13 cellular contexts compared by ENCODE assay signal in genomic region chr1:94955767-94956632, GRCh38. TPM values are rescaled to one million over a fixed set of nuclear protein-coding genes. Genes with fewer than 3 reads are reported as not detected.
A peak's percentile ranks its signal among the peaks of the same experiment; 100 is the strongest.
DNase-seq lines count a peak whose midpoint lies in the region; ATAC-seq and TF ChIP-seq lines count a peak whose summit lies in the region.
"Had no signal": no experiment of that assay in that cellular context is flagged by ENCODE, and none has a peak within 500 bp of the region (broad histone marks: within the 10 kb centered on the region; RNA-seq: fewer than 3 reads in every experiment).

No MANE protein-coding gene starts in this region.

- H3K79me1 ChIP-seq in neuronal stem cell (ENCODE audit: low read depth, low read length), result no peaks in the 10 kb centered on the region

- CTCF ChIA-PET in CD4-positive, alpha-beta memory T cell (lab: Charles Lee; ENCODE audit: partially characterized antibody), result interaction anchor here (0.6 kb wide), 1 partner anchor 838 kb away, joined by 3 read pairs; no protein-coding TSS in a partner anchor

- no peak overlapping the region for H2BK120ac ChIP-seq in neuronal stem cell (ENCODE audit: low read depth, low read length)

- no peak overlapping the region for H2AK5ac ChIP-seq in neuronal stem cell (ENCODE audit: low read depth, low read length)

- H2BK15ac ChIP-seq in neuronal stem cell (ENCODE audit: low read length), result no peak overlapping the region

- no peak overlapping the region for H2BK5ac ChIP-seq in neuronal stem cell (ENCODE audit: low read length)

- no peak overlapping the region for H4K91ac ChIP-seq in neuronal stem cell (ENCODE audit: low read depth, low read length, poor library complexity)

- H4K8ac ChIP-seq in neuronal stem cell (ENCODE audit: low read depth, low read length), result no peak overlapping the region

- H3K27me3 Mint-ChIP-seq in CD4-positive, alpha-beta memory T cell, result no peaks in the 10 kb centered on the region
- no peaks in the 10 kb centered on the region; the same call in 1 of the 2 replicates for H3K27me3 Mint-ChIP-seq in HFFc6 (ENCODE audit: insufficient read depth)
- H3K27me3 Mint-ChIP-seq: activated CD8-positive, alpha-beta T cell treated with anti-CD3 and anti-CD28 coated beads for 36 hours; activated naive CD4-positive, alpha-beta T cell treated with anti-CD3 and anti-CD28 coated beads, Interleukin-2, amount 10 ng/mL, durations not matched to agents 7 days and 5 days had no signal

- H2AFZ ChIP-seq in neuronal stem cell (ENCODE audit: low read length), result peak overlapping the region; percentile 51

- TF ChIP-seq CTCF in adrenal gland (IDR thresholded peaks at IDR 0.05), result no peak
- no peak for TF ChIP-seq CTCF in omental fat pad (IDR thresholded peaks at IDR 0.05)
- TF ChIP-seq CTCF in HFFc6 (IDR thresholded peaks at IDR 0.05), result no peak

- H3K9ac ChIP-seq in neuronal stem cell (ENCODE audit: low read depth, low read length, poor library complexity), result no peak overlapping the region

- no peak overlapping the region for H3K4ac ChIP-seq in neuronal stem cell (ENCODE audit: low read length)

- POLR2A ChIA-PET in CD4-positive, alpha-beta memory T cell (lab: Charles Lee; ENCODE audit: partially characterized antibody), result no interaction called here

- H3K4me3 ChIP-seq in adrenal gland (no peak overlapping the region), neuronal stem cell (ENCODE audit: low read length in 2 of 2) (no peak overlapping the region)
- no peak overlapping the region for H3K4me3 ChIP-seq in CD4-positive, alpha-beta memory T cell (ENCODE audit: low read length in 2 of 2)
- H3K4me3 ChIP-seq: Peyer's patch had no signal

- 27 to 50% (median 32%) methylated on average over 6 of the region's 6 CpGs for WGBS in adrenal gland, 4 donors
- no CpG with 5 or more reads among the region's 6 CpGs for WGBS in neuronal stem cell (ENCODE audit: extremely low coverage in 2 of 2, insufficient read length in 2 of 2, insufficient replicate concordance in 1 of 2), 2 donors

- no peaks in the 10 kb centered on the region for H3K9me3 Mint-ChIP-seq in CD4-positive, alpha-beta memory T cell
- no peaks in the 10 kb centered on the region for H3K9me3 Mint-ChIP-seq in HFFc6
- H3K9me3 Mint-ChIP-seq: activated CD8-positive, alpha-beta T cell treated with anti-CD3 and anti-CD28 coated beads for 36 hours; activated naive CD4-positive, alpha-beta T cell treated with anti-CD3 and anti-CD28 coated beads, Interleukin-2, amount 10 ng/mL, durations not matched to agents 7 days and 5 days had no signal

- no peak overlapping the region for H3K27ac Mint-ChIP-seq in CD4-positive, alpha-beta memory T cell
- no peak overlapping the region for H3K27ac Mint-ChIP-seq in HFFc6
- H3K27ac Mint-ChIP-seq: activated CD8-positive, alpha-beta T cell treated with anti-CD3 and anti-CD28 coated beads for 36 hours; activated naive CD4-positive, alpha-beta T cell treated with anti-CD3 and anti-CD28 coated beads, Interleukin-2, amount 10 ng/mL, durations not matched to agents 7 days and 5 days had no signal

- H3K9me3 ChIP-seq in adrenal gland (replicated peaks in 1 of 3) (no peaks in the 10 kb centered on the region), neuronal stem cell (replicated peaks in 1 of 2; ENCODE audit: control insufficient read depth in 2 of 2, insufficient read depth in 1 of 2, low read depth in 1 of 2, low read length in 2 of 2) (no peaks in the 10 kb centered on the region)
- H3K9me3 ChIP-seq in CD4-positive, alpha-beta memory T cell (ENCODE audit: control insufficient read depth in 1 of 2, low read length in 2 of 2), result no peaks in the 10 kb centered on the region
- H3K9me3 ChIP-seq: Peyer's patch had no signal

- H3K27me3 ChIP-seq in adrenal gland, result no peaks in the 10 kb centered on the region
- no peaks in the 10 kb centered on the region for H3K27me3 ChIP-seq in neuronal stem cell (ENCODE audit: control insufficient read depth in 3 of 3, insufficient read depth in 3 of 3, low read depth in 1 of 3, low read length in 3 of 3)
- no peaks in the 10 kb centered on the region for H3K27me3 ChIP-seq in CD4-positive, alpha-beta memory T cell (ENCODE audit: insufficient read depth, low read length)
- H3K27me3 ChIP-seq: Peyer's patch had no signal

- ATAC-seq in Right ventricle myocardium superior (ENCODE audit: poor library complexity) (peak; percentile 89), omental fat pad (ENCODE audit: low FRiP score) (no peak)
- ATAC-seq: activated CD8-positive, alpha-beta T cell treated with anti-CD3 and anti-CD28 coated beads for 36 hours had no signal

- no peak overlapping the region for H3K18ac ChIP-seq in neuronal stem cell (ENCODE audit: low read length)

- no peak overlapping the region for H3K14ac ChIP-seq in neuronal stem cell (ENCODE audit: low read length)

- intact Hi-C loops in adrenal gland (cut with DNase I), result no loop called here
- intact Hi-C loops in Right ventricle myocardium superior (cut with DNase I), result no loop called here
- intact Hi-C loops in CD4-positive, alpha-beta memory T cell (cut with micrococcal nuclease), result no loop called here

- no peak overlapping the region for H2BK12ac ChIP-seq in neuronal stem cell (ENCODE audit: low read length)

- H3K4me3 Mint-ChIP-seq in CD4-positive, alpha-beta memory T cell, result no peak overlapping the region
- H3K4me3 Mint-ChIP-seq in HFFc6, result no peak overlapping the region
- H3K4me3 Mint-ChIP-seq: activated CD8-positive, alpha-beta T cell treated with anti-CD3 and anti-CD28 coated beads for 36 hours; activated naive CD4-positive, alpha-beta T cell treated with anti-CD3 and anti-CD28 coated beads, Interleukin-2, amount 10 ng/mL, durations not matched to agents 7 days and 5 days had no signal

- H3K4me1 ChIP-seq in adrenal gland (replicated peaks in 1 of 2) (peaks cover 22 to 35% of the 10 kb centered on the region in 2 donors), neuronal stem cell (ENCODE audit: control insufficient read depth in 2 of 2, insufficient read depth in 1 of 2, low read depth in 1 of 2, low read length in 2 of 2) (peaks cover 10 to 15% of the 10 kb centered on the region in 2 donors)
- H3K4me1 ChIP-seq in CD4-positive, alpha-beta memory T cell (ENCODE audit: insufficient read depth, low read length), result no peaks in the 10 kb centered on the region

- H3K36me3 Mint-ChIP-seq in CD4-positive, alpha-beta memory T cell, result no peaks in the 10 kb centered on the region
- H3K36me3 Mint-ChIP-seq in HFFc6 (ENCODE audit: low read depth), result peaks cover 6% of the 10 kb centered on the region; the same call in 1 of the 2 replicates
- H3K36me3 Mint-ChIP-seq: activated naive CD4-positive, alpha-beta T cell treated with anti-CD3 and anti-CD28 coated beads, Interleukin-2, amount 10 ng/mL, durations not matched to agents 7 days and 5 days had no signal

- DNase-seq in AG20443 (ENCODE audit: low spot score) (peak; percentile 33), adrenal gland (peak; percentile 63 to 90 (median 81)), Right ventricle myocardium superior (peak; percentile 57), neuronal stem cell (ENCODE audit: low spot score) (no peak), omental fat pad (ENCODE audit: low spot score) (no peak), NCI-H2196 treated with DMSO at 0.1 percent for 48 hours (lab: John Stamatoyannopoulos, UW; ENCODE audit: unreplicated experiment) (no peak), HFFc6 (no peak)
- DNase-seq in CD4-positive, alpha-beta memory T cell, result no peak
- DNase-seq: activated CD8-positive, alpha-beta T cell treated with anti-CD3 and anti-CD28 coated beads for 36 hours; activated naive CD4-positive, alpha-beta T cell treated with anti-CD3 and anti-CD28 coated beads, Interleukin-2, amount 10 ng/mL, durations not matched to agents 7 days and 5 days; midbrain; NCI-H187; Peyer's patch had no signal

- H3K27ac ChIP-seq in adrenal gland (peak overlapping the region; percentile 75 to 85 (median 78)), neuronal stem cell (replicated peaks; ENCODE audit: low read length) (no peak overlapping the region)
- H3K27ac ChIP-seq in CD4-positive, alpha-beta memory T cell (ENCODE audit: low read depth, low read length), result no peak overlapping the region

- TF ChIP-seq POLR2A in adrenal gland (IDR thresholded peaks at IDR 0.05), result peak in 1 of 2 donors; percentile 68

- H3K36me3 ChIP-seq in adrenal gland (replicated peaks in 1 of 2) (no peaks in the 10 kb centered on the region), neuronal stem cell (replicated peaks in 1 of 2; ENCODE audit: control insufficient read depth in 2 of 2, insufficient read depth in 2 of 2, low read length in 2 of 2) (no peaks in the 10 kb centered on the region)
- H3K36me3 ChIP-seq in CD4-positive, alpha-beta memory T cell (ENCODE audit: insufficient read depth, low read length), result no peaks in the 10 kb centered on the region
- H3K36me3 ChIP-seq: Peyer's patch had no signal

- H3K23ac ChIP-seq in neuronal stem cell (ENCODE audit: low read depth, low read length, poor library complexity), result no peak overlapping the region

- no peak overlapping the region for H3K4me2 ChIP-seq in neuronal stem cell (ENCODE audit: insufficient read depth, low read length, poor library complexity, severe bottlenecking)

- H3K4me1 Mint-ChIP-seq in CD4-positive, alpha-beta memory T cell, result no peaks in the 10 kb centered on the region
- peaks cover 20% of the 10 kb centered on the region for H3K4me1 Mint-ChIP-seq in HFFc6 (ENCODE audit: low read depth)
- H3K4me1 Mint-ChIP-seq: activated naive CD4-positive, alpha-beta T cell treated with anti-CD3 and anti-CD28 coated beads, Interleukin-2, amount 10 ng/mL, durations not matched to agents 7 days and 5 days had no signal

RNA-seq across cellular contexts. Expression of gene CNN3, which starts 29.1 kb away (rescaled TPM):
- total RNA-seq in adrenal gland (100 to 1,000 TPM; 320 to 766 (median 424) TPM), Right ventricle myocardium superior (49.4 TPM), omental fat pad (100 to 1,000 TPM; 148 to 216 (median 175) TPM)
- polyA plus RNA-seq in adrenal gland, result 100 to 1,000 TPM in 2 of 3 donors, 10 to 100 TPM in 1; 97.3 to 418 (median 131) TPM
- 462 TPM for polyA plus RNA-seq in neuronal stem cell (2013, experiment 1 of 2)
- 462 TPM for polyA plus RNA-seq in neuronal stem cell (2013, experiment 2 of 2)
- total RNA-seq in CD4-positive, alpha-beta memory T cell, result 1 to 10 TPM; 2.6 to 3.2 TPM
- 1 to 10 TPM; 1.9 to 2.3 TPM for polyA plus RNA-seq in CD4-positive, alpha-beta memory T cell
- 100 to 1,000 TPM; 210 to 253 (median 232) TPM for total RNA-seq in HFFc6 (2021; fragmentation: NEBNext Ultra II Directional; extraction: Animal tissue kit (Norgen Biotek cat#: 25700))

Comparison
In these comparisons a context has a peak if more than half of its experiments do, and no peak if none do; other contexts are left out.
1. DNase-seq: peak in AG20443 (single experiment), adrenal gland (7 of 7) and Right ventricle myocardium superior (single experiment); none in neuronal stem cell (single experiment), omental fat pad (single experiment), NCI-H2196 treated with DMSO at 0.1 percent for 48 hours (single experiment), CD4-positive, alpha-beta memory T cell (0 of 5) and HFFc6 (single experiment).
2. H3K27ac ChIP-seq: peak in adrenal gland (5 of 5); none in neuronal stem cell (single experiment) and CD4-positive, alpha-beta memory T cell (single experiment).
3. RNA of gene CNN3, which starts 29.1 kb away (total RNA-seq): 320 to 766 TPM in adrenal gland, 210 to 253 TPM in HFFc6, 148 to 216 TPM in omental fat pad and 49.4 TPM in Right ventricle myocardium superior (single experiment); 2.6 to 3.2 TPM in CD4-positive, alpha-beta memory T cell; every median in the first group is over 10 times any median in the second.